ENCODE assay signal across 17 cellular contexts in the genomic region with DNA sequence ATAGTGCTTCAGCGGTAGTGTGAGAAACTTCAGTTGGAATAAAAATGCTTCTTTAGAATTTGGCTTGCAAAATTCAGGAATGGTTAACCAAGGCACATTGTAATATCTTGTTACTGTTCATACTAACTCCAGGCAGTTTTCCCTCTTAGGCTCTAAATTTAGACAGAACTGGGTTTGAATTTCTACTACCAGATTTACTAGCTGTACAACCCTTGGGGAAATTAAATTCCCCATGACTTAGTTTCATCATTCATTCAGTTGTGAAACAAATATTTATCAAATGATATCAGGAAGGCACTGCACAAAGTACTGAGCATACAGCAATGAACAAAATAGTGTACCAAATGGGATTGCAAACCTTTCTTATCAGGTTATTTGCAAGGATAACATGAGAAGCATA.
"Had no signal": no experiment of that assay in that cellular context is flagged by ENCODE, and none has a peak within 500 bp of the region (broad histone marks: within the 10 kb centered on the region; RNA-seq: fewer than 3 reads in every experiment).

No MANE protein-coding gene starts in this region.

- H3K27me3 ChIP-seq: brain microvascular endothelial cell, gastroesophageal sphincter, tibial nerve, uterus had no signal

- DNase-seq: activated CD4-positive, alpha-beta T cell treated with anti-CD3 and anti-CD28 coated beads, Interleukin-2, amount 10 ng/mL, durations not matched to agents 24 days and 14 days; activated CD4-positive, CD25-positive, alpha-beta regulatory T cell; activated CD8-positive, alpha-beta memory T cell treated with anti-CD3 and anti-CD28 coated beads, Interleukin-2, amount 50 U/mL, for 4 hours; activated CD8-positive, alpha-beta T cell treated with anti-CD3 and anti-CD28 coated beads, Interleukin-2, amount 10 ng/mL, durations not matched to agents 7 days and 5 days; activated gamma-delta T cell treated with Interleukin-2 at 50 U/mL for 16 hours; activated T-cell treated with anti-CD3 and anti-CD28 coated beads, Interleukin-2, amount 50 U/mL, for 72 hours; anterior cingulate cortex; cerebellar nuclear complex; endodermal cell; left colon; midbrain; psoas muscle; stimulated activated CD4-positive, alpha-beta T cell treated with anti-CD3 and anti-CD28 coated beads, Interleukin-2, amount 100 ng/mL, for 48 hours; uterus had no signal

- H3K27ac ChIP-seq: brain microvascular endothelial cell, gastroesophageal sphincter, psoas muscle, tibial nerve, uterus had no signal

- H3K4me3 ChIP-seq: gastroesophageal sphincter, psoas muscle, tibial nerve, uterus had no signal
